1 cellular context compared by ENCODE assay signal in the genomic region with DNA sequence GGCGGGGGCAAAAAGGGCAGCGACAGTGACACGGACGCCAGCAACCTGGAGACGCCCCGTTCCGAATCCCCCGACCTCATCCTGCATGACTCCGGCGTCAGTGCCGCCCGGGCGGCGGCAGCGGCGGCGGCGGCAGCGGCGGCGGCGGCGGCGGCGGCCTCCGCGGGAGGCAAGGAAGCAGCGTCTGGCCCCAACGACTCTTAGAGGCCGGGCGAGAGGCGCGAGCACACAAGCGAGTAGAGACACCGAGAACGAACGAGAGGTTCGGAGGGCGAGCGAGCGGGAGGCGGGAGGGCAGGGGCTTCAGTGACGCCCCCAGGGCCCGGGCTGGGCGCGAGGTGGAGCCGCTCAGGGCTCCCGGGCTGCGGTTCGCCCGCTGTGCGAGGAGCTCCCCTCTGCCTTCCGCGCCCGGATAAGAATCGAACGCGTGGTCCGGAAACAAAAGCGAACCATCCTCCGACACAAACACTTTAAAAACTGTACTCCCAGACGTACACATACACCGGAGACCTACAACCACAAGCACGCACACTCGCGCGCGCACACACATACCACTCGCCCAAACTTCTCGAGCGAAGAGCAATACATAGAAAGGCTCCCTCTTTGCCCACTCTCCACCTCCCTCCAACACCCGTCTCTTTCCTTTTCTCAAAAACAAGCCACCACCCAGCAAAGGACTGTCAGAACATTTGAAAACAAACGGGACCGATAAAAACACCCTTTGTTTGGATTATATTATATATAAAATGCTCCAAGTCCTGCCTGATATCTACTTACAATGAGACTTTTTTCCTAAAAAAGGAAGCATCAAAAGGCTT.
A peak's percentile ranks its signal among the peaks of the same experiment; 100 is the strongest.
TF ChIP-seq lines count a peak whose summit lies in the region.

No MANE protein-coding gene starts in this region.

TF ChIP-seq in K562, 482 proteins besides CTCF, POLR2A, EP300 and RAD21 (continues in another document):
- TF ChIP-seq, protein P1, sequence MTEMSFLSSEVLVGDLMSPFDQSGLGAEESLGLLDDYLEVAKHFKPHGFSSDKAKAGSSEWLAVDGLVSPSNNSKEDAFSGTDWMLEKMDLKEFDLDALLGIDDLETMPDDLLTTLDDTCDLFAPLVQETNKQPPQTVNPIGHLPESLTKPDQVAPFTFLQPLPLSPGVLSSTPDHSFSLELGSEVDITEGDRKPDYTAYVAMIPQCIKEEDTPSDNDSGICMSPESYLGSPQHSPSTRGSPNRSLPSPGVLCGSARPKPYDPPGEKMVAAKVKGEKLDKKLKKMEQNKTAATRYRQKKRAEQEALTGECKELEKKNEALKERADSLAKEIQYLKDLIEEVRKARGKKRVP (CRISPR knock-in tag; IDR thresholded peaks at IDR 0.05): no peak
- TF ChIP-seq, protein P2, sequence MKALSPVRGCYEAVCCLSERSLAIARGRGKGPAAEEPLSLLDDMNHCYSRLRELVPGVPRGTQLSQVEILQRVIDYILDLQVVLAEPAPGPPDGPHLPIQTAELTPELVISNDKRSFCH (CRISPR knock-in tag; IDR thresholded peaks at IDR 0.05): no peak
- TF ChIP-seq, protein P2 (tag; IDR thresholded peaks at IDR 0.05): peak; percentile 69
- TF ChIP-seq PTTG1 (tag; IDR thresholded peaks at IDR 0.05; ENCODE audit: low read depth) (no peak), ETV5 (CRISPR knock-in tag; IDR thresholded peaks at IDR 0.05; ENCODE audit: low read depth) (peak; percentile 55; the same call in 1 of the 2 replicates), ZNF253 (CRISPR knock-in tag; conservative IDR thresholded peaks at IDR 0.05) (no peak), EGR1 (conservative IDR thresholded peaks at IDR 0.05) (no peak), NRF1 (conservative IDR thresholded peaks at IDR 0.05 in 1 of 2, IDR thresholded peaks at IDR 0.05 in 1 of 2) (peak in 1 of 2 experiments; percentile 47; a peak in 2 of 4 replicates), ZBTB1 (CRISPR knock-in tag; IDR thresholded peaks at IDR 0.05; ENCODE audit: borderline replicate concordance, low read depth) (no peak), HNRNPK (IDR thresholded peaks at IDR 0.05; ENCODE audit: low read depth, low read length, poor library complexity, severe bottlenecking) (no peak), FOSL1 (tag; conservative IDR thresholded peaks at IDR 0.05) (no peak), MEIS2 (IDR thresholded peaks at IDR 0.05; ENCODE audit: partially characterized antibody) (no peak), SMARCA4 (IDR thresholded peaks at IDR 0.05) (no peak), HDAC8 (tag; IDR thresholded peaks at IDR 0.05) (no peak), CHD2 (IDR thresholded peaks at IDR 0.05; ENCODE audit: low read depth, low read length) (no peak), CXXC5 (CRISPR knock-in tag; IDR thresholded peaks at IDR 0.05) (peak; percentile 42; the same call in 1 of the 2 replicates), MTA3 (IDR thresholded peaks at IDR 0.05; ENCODE audit: borderline replicate concordance) (peak; percentile 32; the same call in 1 of the 2 replicates), ZNF347 (CRISPR knock-in tag; IDR thresholded peaks at IDR 0.05; ENCODE audit: low read depth) (no peak), PHB2 (IDR thresholded peaks at IDR 0.05; ENCODE audit: low read depth) (no peak), CSDE1 (IDR thresholded peaks at IDR 0.05) (no peak), PCBP1 (IDR thresholded peaks at IDR 0.05; ENCODE audit: low read depth, low read length, poor library complexity, severe bottlenecking) (no peak), ZNF175 (CRISPR knock-in tag; IDR thresholded peaks at IDR 0.05; ENCODE audit: low read depth) (no peak), ELF1 (tag; IDR thresholded peaks at IDR 0.05) (no peak), GABPB2 (CRISPR knock-in tag; conservative IDR thresholded peaks at IDR 0.05) (no peak), RNF2 (IDR thresholded peaks at IDR 0.05) (peak; percentile 92), GTF2A2 (tag; IDR thresholded peaks at IDR 0.05) (no peak), NFATC3 (IDR thresholded peaks at IDR 0.05) (no peak), ZNF583 (CRISPR knock-in tag; IDR thresholded peaks at IDR 0.05) (no peak), BRD4 (IDR thresholded peaks at IDR 0.05) (no peak), ZNF785 (CRISPR knock-in tag; IDR thresholded peaks at IDR 0.05) (no peak)
- TF ChIP-seq, protein P3, sequence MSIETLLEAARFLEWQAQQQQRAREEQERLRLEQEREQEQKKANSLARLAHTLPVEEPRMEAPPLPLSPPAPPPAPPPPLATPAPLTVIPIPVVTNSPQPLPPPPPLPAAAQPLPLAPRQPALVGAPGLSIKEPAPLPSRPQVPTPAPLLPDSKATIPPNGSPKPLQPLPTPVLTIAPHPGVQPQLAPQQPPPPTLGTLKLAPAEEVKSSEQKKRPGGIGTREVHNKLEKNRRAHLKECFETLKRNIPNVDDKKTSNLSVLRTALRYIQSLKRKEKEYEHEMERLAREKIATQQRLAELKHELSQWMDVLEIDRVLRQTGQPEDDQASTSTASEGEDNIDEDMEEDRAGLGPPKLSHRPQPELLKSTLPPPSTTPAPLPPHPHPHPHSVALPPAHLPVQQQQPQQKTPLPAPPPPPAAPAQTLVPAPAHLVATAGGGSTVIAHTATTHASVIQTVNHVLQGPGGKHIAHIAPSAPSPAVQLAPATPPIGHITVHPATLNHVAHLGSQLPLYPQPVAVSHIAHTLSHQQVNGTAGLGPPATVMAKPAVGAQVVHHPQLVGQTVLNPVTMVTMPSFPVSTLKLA (conservative IDR thresholded peaks at IDR 0.05): 0 out of 4 replicates have a peak, but pooled peaks of 1 of the 2 experiments have one; percentile 28
- TF ChIP-seq, protein P4, sequence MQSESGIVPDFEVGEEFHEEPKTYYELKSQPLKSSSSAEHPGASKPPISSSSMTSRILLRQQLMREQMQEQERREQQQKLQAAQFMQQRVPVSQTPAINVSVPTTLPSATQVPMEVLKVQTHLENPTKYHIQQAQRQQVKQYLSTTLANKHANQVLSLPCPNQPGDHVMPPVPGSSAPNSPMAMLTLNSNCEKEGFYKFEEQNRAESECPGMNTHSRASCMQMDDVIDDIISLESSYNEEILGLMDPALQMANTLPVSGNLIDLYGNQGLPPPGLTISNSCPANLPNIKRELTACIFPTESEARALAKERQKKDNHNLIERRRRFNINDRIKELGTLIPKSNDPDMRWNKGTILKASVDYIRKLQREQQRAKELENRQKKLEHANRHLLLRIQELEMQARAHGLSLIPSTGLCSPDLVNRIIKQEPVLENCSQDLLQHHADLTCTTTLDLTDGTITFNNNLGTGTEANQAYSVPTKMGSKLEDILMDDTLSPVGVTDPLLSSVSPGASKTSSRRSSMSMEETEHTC (IDR thresholded peaks at IDR 0.05): no peak
- TF ChIP-seq, protein P5, sequence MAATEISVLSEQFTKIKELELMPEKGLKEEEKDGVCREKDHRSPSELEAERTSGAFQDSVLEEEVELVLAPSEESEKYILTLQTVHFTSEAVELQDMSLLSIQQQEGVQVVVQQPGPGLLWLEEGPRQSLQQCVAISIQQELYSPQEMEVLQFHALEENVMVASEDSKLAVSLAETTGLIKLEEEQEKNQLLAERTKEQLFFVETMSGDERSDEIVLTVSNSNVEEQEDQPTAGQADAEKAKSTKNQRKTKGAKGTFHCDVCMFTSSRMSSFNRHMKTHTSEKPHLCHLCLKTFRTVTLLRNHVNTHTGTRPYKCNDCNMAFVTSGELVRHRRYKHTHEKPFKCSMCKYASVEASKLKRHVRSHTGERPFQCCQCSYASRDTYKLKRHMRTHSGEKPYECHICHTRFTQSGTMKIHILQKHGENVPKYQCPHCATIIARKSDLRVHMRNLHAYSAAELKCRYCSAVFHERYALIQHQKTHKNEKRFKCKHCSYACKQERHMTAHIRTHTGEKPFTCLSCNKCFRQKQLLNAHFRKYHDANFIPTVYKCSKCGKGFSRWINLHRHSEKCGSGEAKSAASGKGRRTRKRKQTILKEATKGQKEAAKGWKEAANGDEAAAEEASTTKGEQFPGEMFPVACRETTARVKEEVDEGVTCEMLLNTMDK (IDR thresholded peaks at IDR 0.05; ENCODE audit: borderline replicate concordance, insufficient read depth, low read depth, low read length, poor library complexity, severe bottlenecking): no peak
- TF ChIP-seq, protein P6, sequence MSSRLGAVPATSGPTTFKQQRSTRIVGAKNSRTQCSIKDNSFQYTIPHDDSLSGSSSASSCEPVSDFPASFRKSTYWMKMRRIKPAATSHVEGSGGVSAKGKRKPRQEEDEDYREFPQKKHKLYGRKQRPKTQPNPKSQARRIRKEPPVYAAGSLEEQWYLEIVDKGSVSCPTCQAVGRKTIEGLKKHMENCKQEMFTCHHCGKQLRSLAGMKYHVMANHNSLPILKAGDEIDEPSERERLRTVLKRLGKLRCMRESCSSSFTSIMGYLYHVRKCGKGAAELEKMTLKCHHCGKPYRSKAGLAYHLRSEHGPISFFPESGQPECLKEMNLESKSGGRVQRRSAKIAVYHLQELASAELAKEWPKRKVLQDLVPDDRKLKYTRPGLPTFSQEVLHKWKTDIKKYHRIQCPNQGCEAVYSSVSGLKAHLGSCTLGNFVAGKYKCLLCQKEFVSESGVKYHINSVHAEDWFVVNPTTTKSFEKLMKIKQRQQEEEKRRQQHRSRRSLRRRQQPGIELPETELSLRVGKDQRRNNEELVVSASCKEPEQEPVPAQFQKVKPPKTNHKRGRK (tag; IDR thresholded peaks at IDR 0.05): no peak
- TF ChIP-seq, protein P7, sequence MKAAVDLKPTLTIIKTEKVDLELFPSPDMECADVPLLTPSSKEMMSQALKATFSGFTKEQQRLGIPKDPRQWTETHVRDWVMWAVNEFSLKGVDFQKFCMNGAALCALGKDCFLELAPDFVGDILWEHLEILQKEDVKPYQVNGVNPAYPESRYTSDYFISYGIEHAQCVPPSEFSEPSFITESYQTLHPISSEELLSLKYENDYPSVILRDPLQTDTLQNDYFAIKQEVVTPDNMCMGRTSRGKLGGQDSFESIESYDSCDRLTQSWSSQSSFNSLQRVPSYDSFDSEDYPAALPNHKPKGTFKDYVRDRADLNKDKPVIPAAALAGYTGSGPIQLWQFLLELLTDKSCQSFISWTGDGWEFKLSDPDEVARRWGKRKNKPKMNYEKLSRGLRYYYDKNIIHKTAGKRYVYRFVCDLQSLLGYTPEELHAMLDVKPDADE (conservative IDR thresholded peaks at IDR 0.05; ENCODE audit: control insufficient read depth, low read depth, low read length): 0 out of 2 replicates have a peak, but pooled peaks have one; percentile 13
- TF ChIP-seq, protein P8, sequence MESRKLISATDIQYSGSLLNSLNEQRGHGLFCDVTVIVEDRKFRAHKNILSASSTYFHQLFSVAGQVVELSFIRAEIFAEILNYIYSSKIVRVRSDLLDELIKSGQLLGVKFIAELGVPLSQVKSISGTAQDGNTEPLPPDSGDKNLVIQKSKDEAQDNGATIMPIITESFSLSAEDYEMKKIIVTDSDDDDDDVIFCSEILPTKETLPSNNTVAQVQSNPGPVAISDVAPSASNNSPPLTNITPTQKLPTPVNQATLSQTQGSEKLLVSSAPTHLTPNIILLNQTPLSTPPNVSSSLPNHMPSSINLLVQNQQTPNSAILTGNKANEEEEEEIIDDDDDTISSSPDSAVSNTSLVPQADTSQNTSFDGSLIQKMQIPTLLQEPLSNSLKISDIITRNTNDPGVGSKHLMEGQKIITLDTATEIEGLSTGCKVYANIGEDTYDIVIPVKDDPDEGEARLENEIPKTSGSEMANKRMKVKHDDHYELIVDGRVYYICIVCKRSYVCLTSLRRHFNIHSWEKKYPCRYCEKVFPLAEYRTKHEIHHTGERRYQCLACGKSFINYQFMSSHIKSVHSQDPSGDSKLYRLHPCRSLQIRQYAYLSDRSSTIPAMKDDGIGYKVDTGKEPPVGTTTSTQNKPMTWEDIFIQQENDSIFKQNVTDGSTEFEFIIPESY (CRISPR knock-in tag; IDR thresholded peaks at IDR 0.05): no peak
- TF ChIP-seq, protein P9, sequence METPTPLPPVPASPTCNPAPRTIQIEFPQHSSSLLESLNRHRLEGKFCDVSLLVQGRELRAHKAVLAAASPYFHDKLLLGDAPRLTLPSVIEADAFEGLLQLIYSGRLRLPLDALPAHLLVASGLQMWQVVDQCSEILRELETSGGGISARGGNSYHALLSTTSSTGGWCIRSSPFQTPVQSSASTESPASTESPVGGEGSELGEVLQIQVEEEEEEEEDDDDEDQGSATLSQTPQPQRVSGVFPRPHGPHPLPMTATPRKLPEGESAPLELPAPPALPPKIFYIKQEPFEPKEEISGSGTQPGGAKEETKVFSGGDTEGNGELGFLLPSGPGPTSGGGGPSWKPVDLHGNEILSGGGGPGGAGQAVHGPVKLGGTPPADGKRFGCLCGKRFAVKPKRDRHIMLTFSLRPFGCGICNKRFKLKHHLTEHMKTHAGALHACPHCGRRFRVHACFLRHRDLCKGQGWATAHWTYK (CRISPR knock-in tag; IDR thresholded peaks at IDR 0.05): no peak
- TF ChIP-seq, protein P10, sequence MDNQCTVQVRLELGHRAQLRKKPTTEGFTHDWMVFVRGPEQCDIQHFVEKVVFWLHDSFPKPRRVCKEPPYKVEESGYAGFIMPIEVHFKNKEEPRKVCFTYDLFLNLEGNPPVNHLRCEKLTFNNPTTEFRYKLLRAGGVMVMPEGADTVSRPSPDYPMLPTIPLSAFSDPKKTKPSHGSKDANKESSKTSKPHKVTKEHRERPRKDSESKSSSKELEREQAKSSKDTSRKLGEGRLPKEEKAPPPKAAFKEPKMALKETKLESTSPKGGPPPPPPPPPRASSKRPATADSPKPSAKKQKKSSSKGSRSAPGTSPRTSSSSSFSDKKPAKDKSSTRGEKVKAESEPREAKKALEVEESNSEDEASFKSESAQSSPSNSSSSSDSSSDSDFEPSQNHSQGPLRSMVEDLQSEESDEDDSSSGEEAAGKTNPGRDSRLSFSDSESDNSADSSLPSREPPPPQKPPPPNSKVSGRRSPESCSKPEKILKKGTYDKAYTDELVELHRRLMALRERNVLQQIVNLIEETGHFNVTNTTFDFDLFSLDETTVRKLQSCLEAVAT (IDR thresholded peaks at IDR 0.05): peak in 1 of 2 experiments; percentile 49; a peak in 1 of 4 replicates
- TF ChIP-seq, protein P11, sequence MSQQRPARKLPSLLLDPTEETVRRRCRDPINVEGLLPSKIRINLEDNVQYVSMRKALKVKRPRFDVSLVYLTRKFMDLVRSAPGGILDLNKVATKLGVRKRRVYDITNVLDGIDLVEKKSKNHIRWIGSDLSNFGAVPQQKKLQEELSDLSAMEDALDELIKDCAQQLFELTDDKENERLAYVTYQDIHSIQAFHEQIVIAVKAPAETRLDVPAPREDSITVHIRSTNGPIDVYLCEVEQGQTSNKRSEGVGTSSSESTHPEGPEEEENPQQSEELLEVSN (IDR thresholded peaks at IDR 0.05; ENCODE audit: borderline replicate concordance in 1 of 2, extremely low read depth in 1 of 2, insufficient read depth in 1 of 2, insufficient read length in 1 of 2, low read depth in 1 of 2, low read length in 1 of 2, poor library complexity in 1 of 2, severe bottlenecking in 1 of 2): peak; percentile 33 to 65
- TF ChIP-seq, protein P12, sequence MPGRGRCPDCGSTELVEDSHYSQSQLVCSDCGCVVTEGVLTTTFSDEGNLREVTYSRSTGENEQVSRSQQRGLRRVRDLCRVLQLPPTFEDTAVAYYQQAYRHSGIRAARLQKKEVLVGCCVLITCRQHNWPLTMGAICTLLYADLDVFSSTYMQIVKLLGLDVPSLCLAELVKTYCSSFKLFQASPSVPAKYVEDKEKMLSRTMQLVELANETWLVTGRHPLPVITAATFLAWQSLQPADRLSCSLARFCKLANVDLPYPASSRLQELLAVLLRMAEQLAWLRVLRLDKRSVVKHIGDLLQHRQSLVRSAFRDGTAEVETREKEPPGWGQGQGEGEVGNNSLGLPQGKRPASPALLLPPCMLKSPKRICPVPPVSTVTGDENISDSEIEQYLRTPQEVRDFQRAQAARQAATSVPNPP (IDR thresholded peaks at IDR 0.05; ENCODE audit: borderline replicate concordance, insufficient read depth, insufficient read length): no peak
